Comparison of ENCODE assay signal across 20 cellular contexts in genomic region chr15:98715401-98715800, GRCh38.
DNase-seq lines count a peak whose midpoint lies in the region; ATAC-seq and TF ChIP-seq lines count a peak whose summit lies in the region.
"Had no signal": no experiment of that assay in that cellular context is flagged by ENCODE, and none has a peak within 500 bp of the region (broad histone marks: within the 10 kb centered on the region; RNA-seq: fewer than 3 reads in every experiment).

No MANE protein-coding gene starts in this region.

- H3K4me1 ChIP-seq in BLaER1 (peaks cover 86% of the 10 kb centered on the region), OCI-LY3 (ENCODE audit: low read length) (peaks cover 23% of the 10 kb centered on the region), trophoblast cell (ENCODE audit: control insufficient read depth in 1 of 2, insufficient read depth in 2 of 2, low read length in 2 of 2) (peaks cover 38 to 53% of the 10 kb centered on the region in 2 experiments)
- H3K4me1 ChIP-seq: parathyroid adenoma had no signal

- no CpG with 5 or more reads among the region's 7 CpGs for WGBS in trophoblast cell (ENCODE audit: extremely low coverage, insufficient coverage, insufficient read length)

- ATAC-seq in HG03354 (IDR thresholded peaks at IDR 0.05; ENCODE audit: poor library complexity, severe bottlenecking, unreplicated experiment) = no peak
- no peak for ATAC-seq in HG03175 (IDR thresholded peaks at IDR 0.05; ENCODE audit: unreplicated experiment)
- ATAC-seq: mucosa of descending colon had no signal

- H3K79me1 ChIP-seq in trophoblast cell (ENCODE audit: low read length) = peaks cover 24% of the 10 kb centered on the region

- no peak for TF ChIP-seq CTCF in OCI-LY3 (IDR thresholded peaks at IDR 0.05; ENCODE audit: low read depth, low read length)

- H2AFZ ChIP-seq in OCI-LY3 (ENCODE audit: low read depth, low read length) (no peak overlapping the region), trophoblast cell (ENCODE audit: insufficient read depth, low read length, poor library complexity) (no peak overlapping the region)
- H2AFZ ChIP-seq: parathyroid adenoma had no signal

- H3K79me2 ChIP-seq in OCI-LY3 (ENCODE audit: low read length) (peaks cover 56% of the 10 kb centered on the region), trophoblast cell (ENCODE audit: control insufficient read depth, insufficient read depth, low read length, poor library complexity) (peaks cover 33% of the 10 kb centered on the region)

- H2BK5ac ChIP-seq in trophoblast cell (ENCODE audit: low read depth, low read length, poor library complexity) = no peak overlapping the region

- H4K12ac ChIP-seq in trophoblast cell (ENCODE audit: low read depth, low read length) = no peak overlapping the region

- peaks cover 17% of the 10 kb centered on the region for H3K9me3 ChIP-seq in BLaER1
- peaks cover 8% of the 10 kb centered on the region; the same call in 1 of the 2 replicates for H3K9me3 ChIP-seq in OCI-LY3 (ENCODE audit: insufficient read depth, low read length)
- no peaks in the 10 kb centered on the region for H3K9me3 ChIP-seq in trophoblast cell (ENCODE audit: insufficient read depth, low read depth, low read length)
- H3K9me3 ChIP-seq: mucosa of descending colon, SJCRH30 had no signal

- peak in 36 of 42 donors; percentile 13 to 82 (median 56) for DNase-seq in head of caudate nucleus
- no peak for DNase-seq in trophoblast cell
- no peak for DNase-seq in activated gamma-delta T cell treated with Interleukin-2 at 50 U/mL for 16 hours
- DNase-seq in HPDE6-E6E7 (ENCODE audit: extremely low spot score) = no peak
- DNase-seq: activated T-cell treated with anti-CD3 and anti-CD28 coated beads, Interleukin-2, amount 50 U/mL, for 4 hours; amygdala; C1 segment of cervical spinal cord; DMS79 treated with DMSO at 0.1 percent for 48 hours; erythroblast; kidney glomerular epithelial cell; mucosa of descending colon; NCI-H2227 treated with DMSO at 0.1 percent for 48 hours; stimulated activated CD4-positive, alpha-beta T cell treated with anti-CD3 and anti-CD28 coated beads, Interleukin-12 subunit alpha, Interleukin-12 subunit beta, amount 100 ng/mL, for 4 hours; T1000 had no signal

- no peaks in the 10 kb centered on the region for H3K27me3 ChIP-seq in BLaER1
- H3K27me3 ChIP-seq in OCI-LY3 (ENCODE audit: low read depth, low read length) = no peaks in the 10 kb centered on the region
- H3K27me3 ChIP-seq in trophoblast cell (ENCODE audit: insufficient read depth, low read length) = no peaks in the 10 kb centered on the region
- H3K27me3 ChIP-seq: SJCRH30 had no signal

- H3K27ac ChIP-seq in BLaER1 (peak overlapping the region; percentile 89), OCI-LY3 (ENCODE audit: low read length) (no peak overlapping the region), trophoblast cell (ENCODE audit: low read depth, low read length) (no peak overlapping the region)
- H3K27ac ChIP-seq: parathyroid adenoma, SJCRH30 had no signal

- intact Hi-C loops in head of caudate nucleus (cut with DNase I) = no loop called here

- H4K20me1 ChIP-seq in BLaER1 = peaks cover 100% of the 10 kb centered on the region
- H4K20me1 ChIP-seq in OCI-LY3 (ENCODE audit: insufficient read depth, low read length) = peaks cover 64% of the 10 kb centered on the region

- H3K4me2 ChIP-seq in BLaER1 = peak overlapping the region; percentile 94
- peak overlapping the region; percentile 45; the same call in 1 of the 2 replicates for H3K4me2 ChIP-seq in OCI-LY3 (ENCODE audit: low read length)
- no peak overlapping the region for H3K4me2 ChIP-seq in trophoblast cell (ENCODE audit: low read length)

- peak overlapping the region; percentile 14 for H3K4ac ChIP-seq in trophoblast cell (ENCODE audit: low read depth, low read length)

- H3K4me3 ChIP-seq in BLaER1 (no peak overlapping the region), OCI-LY3 (ENCODE audit: low read length) (no peak overlapping the region), trophoblast cell (ENCODE audit: low read depth, low read length) (no peak overlapping the region)
- H3K4me3 ChIP-seq: mucosa of descending colon, SJCRH30 had no signal

- no peak overlapping the region for H3K23ac ChIP-seq in trophoblast cell (ENCODE audit: low read length)

- no peak overlapping the region for H4K91ac ChIP-seq in trophoblast cell (ENCODE audit: low read depth, low read length)

- no peak overlapping the region for H2AK5ac ChIP-seq in trophoblast cell (ENCODE audit: low read length)

- no peak overlapping the region for H2BK12ac ChIP-seq in trophoblast cell (ENCODE audit: low read length)

- H3K36me3 ChIP-seq in BLaER1 (peaks cover 27% of the 10 kb centered on the region), OCI-LY3 (replicated peaks; ENCODE audit: low read depth, low read length) (peaks cover 19% of the 10 kb centered on the region), trophoblast cell (ENCODE audit: control insufficient read depth in 1 of 2, insufficient read depth in 2 of 2, low read length in 2 of 2) (peaks cover 2 to 5% of the 10 kb centered on the region in 2 experiments)
- H3K36me3 ChIP-seq: SJCRH30 had no signal

- H2BK120ac ChIP-seq in trophoblast cell (ENCODE audit: insufficient read depth, low read length, poor library complexity) = no peak overlapping the region

- no peak overlapping the region for H4K8ac ChIP-seq in trophoblast cell (ENCODE audit: low read depth, low read length)

- no peak overlapping the region for H3K14ac ChIP-seq in trophoblast cell (ENCODE audit: low read length)

- H3K9ac ChIP-seq in BLaER1 = peak overlapping the region; percentile 55
- H3K9ac ChIP-seq in OCI-LY3 (ENCODE audit: low read length) = no peak overlapping the region
- H3K9ac ChIP-seq in trophoblast cell (ENCODE audit: low read length) = no peak overlapping the region
- H3K9ac ChIP-seq: parathyroid adenoma had no signal

- no peak overlapping the region for H3K18ac ChIP-seq in trophoblast cell (ENCODE audit: low read length)

Comparison
In these comparisons a context has a peak if more than half of its experiments do, and no peak if none do; other contexts are left out.
1. DNase-seq: peak in head of caudate nucleus (36 of 42); none in trophoblast cell (0 of 2), activated gamma-delta T cell treated with Interleukin-2 at 50 U/mL for 16 hours (single experiment) and HPDE6-E6E7 (single experiment).